Comparison of ENCODE assay signal across 18 cellular contexts in the genomic region with DNA sequence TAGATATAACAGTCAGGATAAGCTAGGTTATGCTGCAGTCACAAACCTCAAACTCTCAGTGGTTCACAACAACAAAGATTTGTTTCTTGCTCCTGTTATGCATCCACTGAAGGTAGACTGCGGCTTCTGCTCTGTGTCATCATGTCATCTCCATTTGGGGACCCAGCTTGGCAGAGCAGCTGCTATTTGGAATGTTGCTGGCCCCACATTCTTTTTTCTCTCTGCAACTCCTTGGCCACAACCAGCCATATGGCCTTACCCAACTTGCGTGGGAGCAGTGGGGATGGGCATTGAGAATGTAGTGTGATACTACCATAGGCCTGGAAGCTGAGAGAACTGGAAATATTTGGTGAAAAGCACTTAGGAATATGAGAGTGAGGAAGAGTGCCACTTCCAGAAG.
"Had no signal": no experiment of that assay in that cellular context is flagged by ENCODE, and none has a peak within 500 bp of the region (broad histone marks: within the 10 kb centered on the region; RNA-seq: fewer than 3 reads in every experiment).

No MANE protein-coding gene starts in this region.

- H3K4me1 ChIP-seq: esophagus muscularis mucosa, gastrocnemius medialis, lower lobe of right lung, right atrium auricular region, sigmoid colon had no signal

- H3K4me3 ChIP-seq: esophagus muscularis mucosa, gastrocnemius medialis, left ventricle myocardium inferior, lower lobe of right lung, right atrium auricular region, sigmoid colon had no signal

- H3K27ac ChIP-seq: epithelial cell of prostate, esophagus muscularis mucosa, gastrocnemius medialis, left ventricle myocardium inferior, lower lobe of right lung, right atrium auricular region, sigmoid colon had no signal

- H3K9me3 ChIP-seq: esophagus muscularis mucosa, gastrocnemius medialis, lower lobe of right lung, right atrium auricular region, sigmoid colon had no signal

- H3K4me3 Mint-ChIP-seq: effector memory CD8-positive, alpha-beta T cell; immature natural killer cell; memory B cell; naive thymus-derived CD4-positive, alpha-beta T cell; nephron progenitor cell had no signal

- H3K4me1 Mint-ChIP-seq: immature natural killer cell; memory B cell; naive thymus-derived CD4-positive, alpha-beta T cell had no signal

- H3K27ac Mint-ChIP-seq: memory B cell; naive thymus-derived CD4-positive, alpha-beta T cell; nephron progenitor cell had no signal

- ATAC-seq: effector memory CD8-positive, alpha-beta T cell; gastrocnemius medialis; left cardiac atrium; lower lobe of right lung; naive thymus-derived CD4-positive, alpha-beta T cell had no signal

- DNase-seq: effector memory CD8-positive, alpha-beta T cell; gastrocnemius medialis; immature natural killer cell; left cardiac atrium; left ventricle myocardium inferior; lower lobe of right lung; midbrain; naive thymus-derived CD4-positive, alpha-beta T cell; nephron progenitor cell; sigmoid colon; small intestine; stimulated activated CD4-positive, alpha-beta T cell treated with anti-CD3 and anti-CD28 coated beads, Interleukin-12 subunit alpha, Interleukin-12 subunit beta, amount 100 ng/mL, for 4 hours; stimulated activated naive CD4-positive, alpha-beta T cell treated with Interleukin-2 at 50 U/mL for 16 hours; trophoblast cell had no signal

- H3K9me3 Mint-ChIP-seq: effector memory CD8-positive, alpha-beta T cell; immature natural killer cell; memory B cell; naive thymus-derived CD4-positive, alpha-beta T cell had no signal

- H3K27me3 Mint-ChIP-seq: effector memory CD8-positive, alpha-beta T cell; memory B cell; naive thymus-derived CD4-positive, alpha-beta T cell had no signal

- H3K27me3 ChIP-seq: esophagus muscularis mucosa, gastrocnemius medialis, right atrium auricular region, sigmoid colon had no signal
